ENCODE assay signal across 31 cellular contexts in the genomic region with DNA sequence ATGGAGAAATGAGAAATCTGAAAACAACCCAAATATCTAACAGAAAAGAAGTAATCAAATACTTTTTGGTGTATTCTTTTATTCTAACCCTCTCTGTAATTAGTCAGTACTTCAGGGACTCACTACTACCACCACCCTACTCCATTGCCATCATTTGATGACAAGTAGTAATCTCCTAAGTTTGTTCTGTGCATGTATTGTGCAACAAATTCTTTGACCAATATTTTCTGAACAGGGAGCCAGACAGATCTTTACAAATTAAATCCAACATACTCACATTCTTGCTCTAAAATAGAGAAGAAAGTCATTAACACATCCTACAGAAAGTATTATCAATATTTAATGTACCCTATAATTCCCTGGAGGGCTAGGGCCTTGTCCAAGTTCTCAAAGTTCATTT.
A peak's percentile ranks its signal among the peaks of the same experiment; 100 is the strongest.
DNase-seq lines count a peak whose midpoint lies in the region; ATAC-seq, FAIRE-seq and TF ChIP-seq lines count a peak whose summit lies in the region.
"Had no signal": no experiment of that assay in that cellular context is flagged by ENCODE, and none has a peak within 500 bp of the region (broad histone marks: within the 10 kb centered on the region; RNA-seq: fewer than 3 reads in every experiment).

No MANE protein-coding gene starts in this region.

- H4K20me1 ChIP-seq in HepG2 (ENCODE audit: insufficient read depth, low read length) = no peaks in the 10 kb centered on the region
- H4K20me1 ChIP-seq in IMR-90 (ENCODE audit: insufficient read depth, low read length) = no peaks in the 10 kb centered on the region
- H4K20me1 ChIP-seq: BLaER1; BLaER1 treated with 17β-estradiol and CSF1 and Interleukin-3, amounts not matched to agents 10 nM and 100 nM had no signal

- FAIRE-seq in HepG2 (lab: Jason Lieb, UNC) (no peak), D721Med (lab: Jason Lieb, UNC) (peak; percentile 48)
- FAIRE-seq: A549 had no signal

- H3K27me3 ChIP-seq in HepG2 (ENCODE audit: control insufficient read depth in 1 of 2, insufficient read depth in 2 of 2, low read length in 2 of 2) = no peaks in the 10 kb centered on the region; a peak in 1 of 5 replicates
- H3K27me3 ChIP-seq in right lobe of liver = no peaks in the 10 kb centered on the region
- H3K27me3 ChIP-seq in IMR-90 (ENCODE audit: control insufficient read depth, insufficient read depth, low read length) = no peaks in the 10 kb centered on the region
- H3K27me3 ChIP-seq: BE2C; BLaER1; BLaER1 treated with 17β-estradiol and CSF1 and Interleukin-3, amounts not matched to agents 10 nM and 100 nM had no signal

- H3K14ac ChIP-seq in IMR-90 (replicated peaks; ENCODE audit: low read depth, low read length) = no peak overlapping the region

- H3K9ac ChIP-seq in HepG2 (ENCODE audit: insufficient read depth, low read depth, low read length) = no peak overlapping the region
- H3K9ac ChIP-seq in IMR-90 (ENCODE audit: low read depth, low read length) = no peak overlapping the region
- H3K9ac ChIP-seq: BLaER1; BLaER1 treated with 17β-estradiol and CSF1 and Interleukin-3, amounts not matched to agents 10 nM and 100 nM had no signal

- DNase-seq in HepG2 (ENCODE audit: low spot score) (no peak), right lobe of liver (no peak), D721Med (ENCODE audit: insufficient read length, low spot score) (no peak), IMR-90 (no peak), HK-2 (ENCODE audit: unreplicated experiment) (no peak)
- DNase-seq: 8988T; ACHN; AML-193; BE2C; C1 segment of cervical spinal cord; Caco-2; Calu3; CD4-positive, alpha-beta memory T cell; CD4-positive, alpha-beta T cell; CD4-positive, CD25-positive, alpha-beta regulatory T cell; CD8-positive, alpha-beta memory T cell; CD8-positive, alpha-beta T cell; COR-L47; DMS 273 treated with DMSO at 0.1 percent for 48 hours; DMS153; DMS53; DMS79; DMS79 treated with DMSO at 0.1 percent for 48 hours; DND-41; EL had no signal

- H3K56ac ChIP-seq in IMR-90 (ENCODE audit: extremely low read depth, insufficient read depth, low read length) = no peak overlapping the region

- H2BK120ac ChIP-seq in IMR-90 (ENCODE audit: low read depth, low read length) = no peak overlapping the region

- no peaks in the 10 kb centered on the region for H3K79me1 ChIP-seq in IMR-90 (ENCODE audit: low read depth in 1 of 2, low read length in 2 of 2)

- no peak overlapping the region for H3K27ac ChIP-seq in HepG2 (ENCODE audit: extremely low read length, insufficient read depth, low read length)
- H3K27ac ChIP-seq in right lobe of liver = no peak overlapping the region
- no peak overlapping the region for H3K27ac ChIP-seq in IMR-90 (ENCODE audit: insufficient read depth, low read length)
- H3K27ac ChIP-seq: 22Rv1; A549; BLaER1; BLaER1 treated with 17β-estradiol and CSF1 and Interleukin-3, amounts not matched to agents 10 nM and 100 nM; C4-2B had no signal

- no peak overlapping the region for H2BK20ac ChIP-seq in IMR-90 (ENCODE audit: low read depth, low read length)

- H3K36me3 ChIP-seq in HepG2 (replicated peaks in 1 of 2; ENCODE audit: control insufficient read depth in 1 of 2, insufficient read depth in 2 of 2, low read length in 2 of 2) (no peaks in the 10 kb centered on the region), right lobe of liver (no peaks in the 10 kb centered on the region), IMR-90 (ENCODE audit: control insufficient read depth, insufficient read depth, low read length) (no peaks in the 10 kb centered on the region)
- H3K36me3 ChIP-seq: BE2C; BLaER1; BLaER1 treated with 17β-estradiol and CSF1 and Interleukin-3, amounts not matched to agents 10 nM and 100 nM had no signal

- H3K4me1 ChIP-seq in HepG2 (ENCODE audit: insufficient read depth, low read length) = no peaks in the 10 kb centered on the region
- H3K4me1 ChIP-seq in right lobe of liver = no peaks in the 10 kb centered on the region
- H3K4me1 ChIP-seq in IMR-90 (ENCODE audit: control insufficient read depth, insufficient read depth, low read length) = no peaks in the 10 kb centered on the region
- H3K4me1 ChIP-seq: A549; BE2C; BLaER1; BLaER1 treated with 17β-estradiol and CSF1 and Interleukin-3, amounts not matched to agents 10 nM and 100 nM; Caco-2 had no signal

- no peak overlapping the region for H2AFZ ChIP-seq in HepG2 (ENCODE audit: low read length)
- H2AFZ ChIP-seq in IMR-90 (replicated peaks; ENCODE audit: low read length, poor library complexity) = no peak overlapping the region

- BruUV-seq in HepG2 (replicated peaks; lab: Mats Ljungman, UMichigan) (no TSS peak), IMR-90 (replicated peaks; lab: Mats Ljungman, UMichigan) (no TSS peak)

- no peak overlapping the region for H3K23ac ChIP-seq in IMR-90 (ENCODE audit: low read depth, low read length)

- CTCF ChIA-PET in HepG2 (lab: Yijun Ruan, JAX; ENCODE audit: low intra/inter-chr PET ratio, low total read pairs) = no interaction called here
- CTCF ChIA-PET in IMR-90 (lab: Yijun Ruan, JAX) = no interaction called here

- H2BK15ac ChIP-seq in IMR-90 (ENCODE audit: low read depth, low read length) = no peak overlapping the region

- no peak overlapping the region for H3K18ac ChIP-seq in IMR-90 (ENCODE audit: low read depth, low read length)

- TF ChIP-seq RAD21 in HepG2 (CRISPR knock-in tag; IDR thresholded peaks at IDR 0.05) (no peak), IMR-90 (IDR thresholded peaks at IDR 0.05; ENCODE audit: low read length) (no peak)

- POLR2A ChIA-PET in HepG2 (lab: Yijun Ruan, JAX) = no interaction called here
- POLR2A ChIA-PET in IMR-90 (lab: Charles Lee; ENCODE audit: unreplicated experiment) = no interaction called here

- ATAC-seq in HepG2 (no peak), right lobe of liver (no peak), IMR-90 (ENCODE audit: low read depth) (no peak), HG03196 (IDR thresholded peaks at IDR 0.05; ENCODE audit: unreplicated experiment) (no peak)
- ATAC-seq: A549; CD8-positive, alpha-beta T cell had no signal

- no peak overlapping the region for H4K91ac ChIP-seq in IMR-90 (ENCODE audit: insufficient read depth, low read depth, low read length)

- TF ChIP-seq CTCF in HepG2 (CRISPR knock-in tag; IDR thresholded peaks at IDR 0.05) = no peak
- TF ChIP-seq CTCF in right lobe of liver (IDR thresholded peaks at IDR 0.05) = no peak
- TF ChIP-seq CTCF in D721Med (IDR thresholded peaks at IDR 0.05; ENCODE audit: insufficient read depth, missing control alignments) = no peak
- TF ChIP-seq CTCF in IMR-90 (conservative IDR thresholded peaks at IDR 0.05; ENCODE audit: low read depth, low read length) = no peak

- no peak overlapping the region for H2AK9ac ChIP-seq in IMR-90 (replicated peaks; ENCODE audit: low read depth, low read length, poor library complexity)

- H3K4me3 ChIP-seq in HepG2 (replicated peaks in 1 of 3; ENCODE audit: insufficient read depth in 1 of 3, low read depth in 2 of 3, low read length in 3 of 3) (no peak overlapping the region), right lobe of liver (no peak overlapping the region), IMR-90 (ENCODE audit: insufficient read depth, low read depth, low read length) (no peak overlapping the region)
- H3K4me3 ChIP-seq: A549; BLaER1; BLaER1 treated with 17β-estradiol and CSF1 and Interleukin-3, amounts not matched to agents 10 nM and 100 nM had no signal

- TF ChIP-seq EP300 in HepG2 (IDR thresholded peaks at IDR 0.05; ENCODE audit: low read depth in 2 of 2, low read length in 2 of 2) (no peak), HepG2 (CRISPR knock-in tag; IDR thresholded peaks at IDR 0.05; ENCODE audit: borderline replicate concordance) (no peak)

- H3K4me2 ChIP-seq in HepG2 (ENCODE audit: low read depth, low read length) (no peak overlapping the region), IMR-90 (ENCODE audit: low read depth, low read length) (no peak overlapping the region)
- H3K4me2 ChIP-seq: A549; BLaER1; BLaER1 treated with 17β-estradiol and CSF1 and Interleukin-3, amounts not matched to agents 10 nM and 100 nM had no signal

- no peak overlapping the region for H4K5ac ChIP-seq in IMR-90 (ENCODE audit: low read depth, low read length)

- no peak overlapping the region for H3K4ac ChIP-seq in IMR-90 (ENCODE audit: low read depth, low read length)

- intact Hi-C loops in HepG2 (cut with micrococcal nuclease; ENCODE audit: unreplicated experiment) = no loop called here
- intact Hi-C loops in right lobe of liver (cut with DNase I) = no loop called here
- intact Hi-C loops in IMR-90 (cut with micrococcal nuclease) = no loop called here

- dilution Hi-C loops in IMR-90 (cut with HindIII; ENCODE audit: low sequenced_read_pairs, unreplicated experiment) = no loop called here

- no peak overlapping the region for H4K8ac ChIP-seq in IMR-90 (ENCODE audit: low read depth in 2 of 2, low read length in 2 of 2)

- H2BK5ac ChIP-seq in IMR-90 (ENCODE audit: low read depth, low read length, poor library complexity, severe bottlenecking) = no peak overlapping the region

- H3K9me1 ChIP-seq in IMR-90 (ENCODE audit: insufficient read depth, low read length) = no peaks in the 10 kb centered on the region

- no peak overlapping the region for H2AK5ac ChIP-seq in IMR-90 (ENCODE audit: low read depth, low read length)

- TF ChIP-seq POLR2A in HepG2 (IDR thresholded peaks at IDR 0.05; ENCODE audit: insufficient read depth in 1 of 2, low read depth in 2 of 2, low read length in 2 of 2) (no peak), right lobe of liver (IDR thresholded peaks at IDR 0.05) (no peak), IMR-90 (IDR thresholded peaks at IDR 0.05; ENCODE audit: low read depth, low read length) (no peak)

- no peaks in the 10 kb centered on the region for H3K79me2 ChIP-seq in HepG2 (ENCODE audit: insufficient read depth, low read length)

- H3K9me3 ChIP-seq in HepG2 (ENCODE audit: low read length) (no peaks in the 10 kb centered on the region), right lobe of liver (no peaks in the 10 kb centered on the region), IMR-90 (ENCODE audit: control insufficient read depth, insufficient read depth, low read length) (no peaks in the 10 kb centered on the region)
- H3K9me3 ChIP-seq: A549; BE2C; BLaER1; BLaER1 treated with 17β-estradiol and CSF1 and Interleukin-3, amounts not matched to agents 10 nM and 100 nM; Caco-2 had no signal

- in situ Hi-C loops in HepG2 (cut with HindIII; ENCODE audit: extremely low pct_ligation_motif_present, low pct_unique_long_range_greater_than_20kb) (no loop called here), IMR-90 (cut with MboI; ENCODE audit: low sequenced_read_pairs) (no loop called here)

TF ChIP-seq in HepG2, 621 proteins besides CTCF, POLR2A, EP300 and RAD21 (continues in another document):
- TF ChIP-seq, protein P1, sequence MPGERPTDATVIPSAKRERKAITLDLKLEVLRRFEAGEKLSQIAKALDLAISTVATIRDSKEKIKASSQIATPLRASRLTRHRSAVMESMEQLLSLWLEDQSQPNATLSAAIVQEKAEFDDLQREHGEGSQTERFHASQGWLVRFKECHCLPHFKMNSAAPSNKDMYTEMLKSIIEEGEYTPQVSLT (CRISPR knock-in tag; IDR thresholded peaks at IDR 0.05; ENCODE audit: borderline replicate concordance, low read depth) = no peak

TF ChIP-seq in IMR-90, 13 proteins besides CTCF, POLR2A, EP300 and RAD21:
- TF ChIP-seq CEBPB (IDR thresholded peaks at IDR 0.05; ENCODE audit: low read depth, low read length) (peak; percentile 69), RFX5 (IDR thresholded peaks at IDR 0.05; ENCODE audit: low read depth, low read length) (no peak)
